ENCODE assay signal across 20 cellular contexts in genomic region chr13:88022826-88023225, GRCh38.
DNase-seq lines count a peak whose midpoint lies in the region; ATAC-seq and TF ChIP-seq lines count a peak whose summit lies in the region.
"Had no signal": no experiment of that assay in that cellular context is flagged by ENCODE, and none has a peak within 500 bp of the region (broad histone marks: within the 10 kb centered on the region; RNA-seq: fewer than 3 reads in every experiment).

No MANE protein-coding gene starts in this region.

- no peak overlapping the region for H3K4me3 Mint-ChIP-seq in endothelial cell (ENCODE audit: unreplicated experiment)
- H3K4me3 Mint-ChIP-seq in CD8-positive, alpha-beta memory T cell = no peak overlapping the region
- H3K4me3 Mint-ChIP-seq: CD4-positive, CD25-positive, alpha-beta regulatory T cell; IgD-negative memory B cell; T-cell had no signal

- H3K27me3 Mint-ChIP-seq in endothelial cell (ENCODE audit: unreplicated experiment) = no peaks in the 10 kb centered on the region
- no peaks in the 10 kb centered on the region for H3K27me3 Mint-ChIP-seq in CD8-positive, alpha-beta memory T cell
- H3K27me3 Mint-ChIP-seq: CD4-positive, CD25-positive, alpha-beta regulatory T cell; IgD-negative memory B cell; T-cell had no signal

- CTCF ChIA-PET in CD8-positive, alpha-beta memory T cell (lab: Charles Lee) = no interaction called here

- H3K27ac ChIP-seq in CD8-positive, alpha-beta memory T cell (ENCODE audit: low read depth, low read length) = no peak overlapping the region
- H3K27ac ChIP-seq: HL-60, SJSA1 had no signal

- TF ChIP-seq CTCF in NB4 (IDR thresholded peaks at IDR 0.05; ENCODE audit: low read depth, low read length) (no peak), fibroblast of pulmonary artery (IDR thresholded peaks at IDR 0.05; ENCODE audit: low read length, missing control alignments) (no peak), endothelial cell (IDR thresholded peaks at IDR 0.05; ENCODE audit: unreplicated experiment) (no peak)

- no peak for TF ChIP-seq POLR2A in NB4 (IDR thresholded peaks at IDR 0.05; ENCODE audit: extremely low read depth, insufficient read length)

- no peaks in the 10 kb centered on the region for H3K4me1 ChIP-seq in CD8-positive, alpha-beta memory T cell (ENCODE audit: insufficient read depth, low read length)
- H3K4me1 ChIP-seq: SJSA1 had no signal

- H3K27me3 ChIP-seq in CD8-positive, alpha-beta memory T cell (ENCODE audit: insufficient read depth, low read length, poor library complexity, severe bottlenecking) = no peaks in the 10 kb centered on the region
- H3K27me3 ChIP-seq: SJSA1 had no signal

- H3K36me3 ChIP-seq in CD8-positive, alpha-beta memory T cell (ENCODE audit: insufficient read depth, low read length) = no peaks in the 10 kb centered on the region
- H3K36me3 ChIP-seq: SJSA1 had no signal

- ATAC-seq in GM21423 (IDR thresholded peaks at IDR 0.05; ENCODE audit: unreplicated experiment) (no peak), HG03280 (IDR thresholded peaks at IDR 0.05; ENCODE audit: unreplicated experiment) (no peak)
- ATAC-seq: T-cell had no signal

- no peaks in the 10 kb centered on the region for H3K4me1 Mint-ChIP-seq in endothelial cell (ENCODE audit: unreplicated experiment)
- no peaks in the 10 kb centered on the region for H3K4me1 Mint-ChIP-seq in CD8-positive, alpha-beta memory T cell
- H3K4me1 Mint-ChIP-seq: CD4-positive, CD25-positive, alpha-beta regulatory T cell; T-cell had no signal

- no peaks in the 10 kb centered on the region for H3K9me3 ChIP-seq in CD8-positive, alpha-beta memory T cell (ENCODE audit: low read length)
- H3K9me3 ChIP-seq: SJSA1 had no signal

- POLR2A ChIA-PET in CD8-positive, alpha-beta memory T cell (lab: Charles Lee) = no interaction called here

- peak; percentile 8 for DNase-seq in CD1c-positive myeloid dendritic cell (ENCODE audit: extremely low spot score)
- DNase-seq in NB4 (ENCODE audit: low read depth) = peak; percentile 72
- DNase-seq in SKM-1 (lab: John Stamatoyannopoulos, UW; ENCODE audit: unreplicated experiment) = peak; percentile 6
- peak; percentile 7 for DNase-seq in fibroblast of pulmonary artery (ENCODE audit: low read depth)
- no peak for DNase-seq in endothelial cell (ENCODE audit: low spot score)
- no peak for DNase-seq in CD8-positive, alpha-beta memory T cell
- DNase-seq: Calu3; CD4-positive, CD25-positive, alpha-beta regulatory T cell; H7; NCI-H1048; NCI-H1436 treated with DMSO at 0.1 percent for 48 hours; NCI-H2081; NCI-H524 treated with DMSO at 0.1 percent for 48 hours; RPMI8226; T-cell had no signal

- no peak overlapping the region for H3K27ac Mint-ChIP-seq in endothelial cell (ENCODE audit: unreplicated experiment)
- no peak overlapping the region for H3K27ac Mint-ChIP-seq in CD8-positive, alpha-beta memory T cell
- H3K27ac Mint-ChIP-seq: CD4-positive, CD25-positive, alpha-beta regulatory T cell; IgD-negative memory B cell; T-cell had no signal

- H3K9me3 Mint-ChIP-seq in endothelial cell (ENCODE audit: unreplicated experiment) = peaks cover 5% of the 10 kb centered on the region
- peaks cover 2 to 8% (median 6%) of the 10 kb centered on the region in 5 donors for H3K9me3 Mint-ChIP-seq in CD8-positive, alpha-beta memory T cell

- H3K4me3 ChIP-seq in NB4 (ENCODE audit: low read depth, low read length) = no peak overlapping the region
- H3K4me3 ChIP-seq in fibroblast of pulmonary artery (replicated peaks; ENCODE audit: low read depth, low read length) = no peak overlapping the region
- no peak overlapping the region for H3K4me3 ChIP-seq in CD8-positive, alpha-beta memory T cell (ENCODE audit: low read length)
- H3K4me3 ChIP-seq: SJSA1 had no signal

- peaks cover 6% of the 10 kb centered on the region for H3K36me3 Mint-ChIP-seq in endothelial cell (ENCODE audit: low read depth, unreplicated experiment)
- H3K36me3 Mint-ChIP-seq in CD8-positive, alpha-beta memory T cell = no peaks in the 10 kb centered on the region
- H3K36me3 Mint-ChIP-seq: CD4-positive, CD25-positive, alpha-beta regulatory T cell; IgD-negative memory B cell; T-cell had no signal

Comparison
In these comparisons a context has a peak if more than half of its experiments do, and no peak if none do; other contexts are left out.
1. DNase-seq: peak in CD1c-positive myeloid dendritic cell (single experiment), NB4 (single experiment), SKM-1 (single experiment) and fibroblast of pulmonary artery (single experiment); none in endothelial cell (single experiment) and CD8-positive, alpha-beta memory T cell (0 of 5).